ENCODE assay signal across 30 cellular contexts in genomic region chr5:135965504-135965903, GRCh38. TPM values are rescaled to one million over a fixed set of nuclear protein-coding genes. Genes with fewer than 3 reads are reported as not detected.
DNase-seq lines count a peak whose midpoint lies in the region; ATAC-seq, FAIRE-seq and TF ChIP-seq lines count a peak whose summit lies in the region.
"Had no signal": no experiment of that assay in that cellular context is flagged by ENCODE, and none has a peak within 500 bp of the region (broad histone marks: within the 10 kb centered on the region; RNA-seq: fewer than 3 reads in every experiment).

No MANE protein-coding gene starts in this region.

- H2AFZ ChIP-seq in OCI-LY3 (ENCODE audit: low read depth, low read length): no peak overlapping the region

- no peaks in the 10 kb centered on the region for H3K36me3 ChIP-seq in HEK293 (ENCODE audit: control insufficient read depth in 2 of 2, insufficient read depth in 1 of 2, low read length in 2 of 2)
- H3K36me3 ChIP-seq in OCI-LY3 (replicated peaks; ENCODE audit: low read depth, low read length): no peaks in the 10 kb centered on the region
- H3K36me3 ChIP-seq in kidney (ENCODE audit: control insufficient read depth in 1 of 2, insufficient read depth in 2 of 2, low read length in 2 of 2): no peaks in the 10 kb centered on the region
- H3K36me3 ChIP-seq in stomach: no peaks in the 10 kb centered on the region
- H3K36me3 ChIP-seq: BE2C, BLaER1 had no signal

- no peak for TF ChIP-seq EP300 in stomach (IDR thresholded peaks at IDR 0.05)

- H3K4me1 ChIP-seq in HEK293 (ENCODE audit: control insufficient read depth, insufficient read depth, low read length): no peaks in the 10 kb centered on the region
- peaks cover 18% of the 10 kb centered on the region for H3K4me1 ChIP-seq in OCI-LY3 (ENCODE audit: low read length)
- no peaks in the 10 kb centered on the region for H3K4me1 ChIP-seq in kidney (ENCODE audit: control insufficient read depth in 1 of 2, insufficient read depth in 1 of 2, low read depth in 1 of 2, low read length in 2 of 2)
- no peaks in the 10 kb centered on the region for H3K4me1 ChIP-seq in stomach
- H3K4me1 ChIP-seq: BE2C, BLaER1 had no signal

- TF ChIP-seq POLR2A in stomach (IDR thresholded peaks at IDR 0.05): no peak

- H3K4me3 ChIP-seq in HEK293 (ENCODE audit: low read depth, low read length): no peak overlapping the region
- H3K4me3 ChIP-seq in OCI-LY3 (ENCODE audit: low read length): no peak overlapping the region
- H3K4me3 ChIP-seq in kidney (ENCODE audit: low read length in 2 of 2): no peak overlapping the region
- no peak overlapping the region for H3K4me3 ChIP-seq in stomach
- H3K4me3 ChIP-seq: BLaER1, GM12878 had no signal

- no peak for FAIRE-seq in kidney (lab: Jason Lieb, UNC)
- FAIRE-seq: A204.1, GM12878, GM12892, GM18507 had no signal

- H3K27me3 ChIP-seq in OCI-LY3 (ENCODE audit: low read depth, low read length) (no peaks in the 10 kb centered on the region), stomach (no peaks in the 10 kb centered on the region)
- H3K27me3 ChIP-seq: BE2C, BLaER1 had no signal

- no peaks in the 10 kb centered on the region for H3K79me2 ChIP-seq in OCI-LY3 (ENCODE audit: low read length)

- POLR2A ChIA-PET in HEK293 (lab: Yijun Ruan, JAX): no interaction called here

- intact Hi-C loops in sciatic nerve (cut with DNase I) (no loop called here), kidney (cut with DNase I) (no loop called here), stomach (cut with DNase I; ENCODE audit: low total_unique reads) (no loop called here)

- DNase-seq in sciatic nerve (ENCODE audit: low spot score) (no peak), mesenteric fat pad (ENCODE audit: low spot score) (no peak), kidney (no peak), stomach (no peak)
- DNase-seq: 8988T; ACHN; BE2C; C1 segment of cervical spinal cord; CD4-positive, alpha-beta memory T cell; CD4-positive, CD25-positive, alpha-beta regulatory T cell; CD8-positive, alpha-beta memory T cell; COR-L47; DMS 273 treated with DMSO at 0.1 percent for 48 hours; DMS153; DMS53; DMS79; DND-41; GDM1 had no signal

- no peaks in the 10 kb centered on the region for H3K9me3 ChIP-seq in HEK293 (ENCODE audit: control insufficient read depth, insufficient read depth, low read depth, low read length)
- H3K9me3 ChIP-seq in OCI-LY3 (ENCODE audit: insufficient read depth, low read length): no peaks in the 10 kb centered on the region
- no peaks in the 10 kb centered on the region for H3K9me3 ChIP-seq in kidney (ENCODE audit: control insufficient read depth in 1 of 2, low read length in 2 of 2)
- H3K9me3 ChIP-seq in stomach: no peaks in the 10 kb centered on the region
- H3K9me3 ChIP-seq: BE2C, BLaER1 had no signal

- CTCF ChIA-PET in HEK293 (lab: Yijun Ruan, JAX): interaction anchor here (1.0 kb wide), 1 partner anchor 21 kb away, joined by 3 read pairs; no protein-coding TSS in a partner anchor

- H3K9ac ChIP-seq in OCI-LY3 (ENCODE audit: low read length): no peak overlapping the region
- H3K9ac ChIP-seq in kidney (ENCODE audit: low read length in 2 of 2): no peak overlapping the region
- H3K9ac ChIP-seq: BLaER1 had no signal

- no peak overlapping the region for H3K27ac ChIP-seq in HEK293 (ENCODE audit: extremely low read depth, low read depth, low read length)
- no peak overlapping the region for H3K27ac ChIP-seq in OCI-LY3 (ENCODE audit: low read length)
- no peak overlapping the region for H3K27ac ChIP-seq in kidney (ENCODE audit: low read depth in 2 of 2, low read length in 2 of 2)
- H3K27ac ChIP-seq in stomach: no peak overlapping the region
- H3K27ac ChIP-seq: BLaER1 had no signal

- TF ChIP-seq CTCF in HEK293 (tag by site-specific recombination; IDR thresholded peaks at IDR 0.05): no peak
- no peak for TF ChIP-seq CTCF in OCI-LY3 (IDR thresholded peaks at IDR 0.05; ENCODE audit: low read depth, low read length)
- no peak for TF ChIP-seq CTCF in kidney (IDR thresholded peaks at IDR 0.05; ENCODE audit: borderline replicate concordance, extremely low read depth, insufficient read depth)
- no peak for TF ChIP-seq CTCF in stomach (IDR thresholded peaks at IDR 0.05)

- H4K20me1 ChIP-seq in OCI-LY3 (ENCODE audit: insufficient read depth, low read length): no peaks in the 10 kb centered on the region
- H4K20me1 ChIP-seq: BLaER1 had no signal

- 91 to 95% (median 93%) methylated on average over 2 to 3 of the region's 3 CpGs for WGBS in stomach, 5 donors

- peak; percentile 39 for ATAC-seq in sciatic nerve

- peak overlapping the region; percentile 52; the same call in 1 of the 2 replicates for H3K4me2 ChIP-seq in OCI-LY3 (ENCODE audit: low read length)
- H3K4me2 ChIP-seq: BLaER1 had no signal

TF ChIP-seq in HEK293, 187 proteins besides CTCF, POLR2A, EP300 and RAD21:
- TF ChIP-seq ZNF23 (tag by site-specific recombination; IDR thresholded peaks at IDR 0.05; ENCODE audit: borderline replicate concordance) (no peak), ZBTB17 (tag by site-specific recombination; IDR thresholded peaks at IDR 0.05) (peak; percentile 50)

RNA-seq across cellular contexts. Expression of gene LECT2, which starts 10.7 kb away (rescaled TPM):
- total RNA-seq in sciatic nerve: not detected
- total RNA-seq in mesenteric fat pad: not detected
- not detected for total RNA-seq in kidney
- not detected for polyA plus RNA-seq in kidney (ENCODE audit: insufficient read depth, low read depth, low replicate concordance)
- total RNA-seq in stomach: not detected
- polyA plus RNA-seq in stomach: not detected
- total RNA-seq: A673; CD4-positive, alpha-beta memory T cell; CD4-positive, CD25-positive, alpha-beta regulatory T cell; CD8-positive, alpha-beta memory T cell; Daoy; G401; GM12878 had no signal
- polyA plus RNA-seq: AG04450; CD14-positive monocyte; CD4-positive, alpha-beta memory T cell; CD4-positive, CD25-positive, alpha-beta regulatory T cell; CD8-positive, alpha-beta memory T cell; GM12878 had no signal
